In the genomic region with DNA sequence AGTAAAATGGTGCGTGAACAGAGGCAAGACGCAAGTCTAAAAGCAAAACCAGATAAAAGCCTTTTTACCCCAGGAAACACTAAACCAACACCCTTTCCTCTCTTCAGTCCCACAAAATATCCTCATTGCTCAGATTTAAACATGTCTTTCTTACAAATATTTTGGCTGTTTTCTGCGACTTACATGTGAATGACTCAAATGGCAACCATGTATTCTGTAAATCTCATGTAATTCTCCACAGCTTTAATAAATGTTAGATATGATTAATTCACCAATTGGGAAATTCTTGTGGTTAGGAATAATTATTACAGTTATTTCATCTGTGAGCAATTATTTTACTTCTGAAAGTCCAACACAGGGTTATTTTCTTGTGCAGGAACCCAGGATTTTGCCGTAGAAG, we compare ENCODE assay signal across 18 cellular contexts.
DNase-seq lines count a peak whose midpoint lies in the region; ATAC-seq and TF ChIP-seq lines count a peak whose summit lies in the region.
"Had no signal": no experiment of that assay in that cellular context is flagged by ENCODE, and none has a peak within 500 bp of the region (broad histone marks: within the 10 kb centered on the region; RNA-seq: fewer than 3 reads in every experiment).

No MANE protein-coding gene starts in this region.

- no peak overlapping the region for H2BK12ac ChIP-seq in trophoblast cell (ENCODE audit: low read length)

- H2BK5ac ChIP-seq in trophoblast cell (ENCODE audit: low read depth, low read length, poor library complexity), result no peak overlapping the region

- no peak overlapping the region for H3K18ac ChIP-seq in trophoblast cell (ENCODE audit: low read length)

- H3K9me3 ChIP-seq in trophoblast cell (ENCODE audit: insufficient read depth, low read depth, low read length) (no peaks in the 10 kb centered on the region), stomach (no peaks in the 10 kb centered on the region)

- intact Hi-C loops in stomach (cut with DNase I; ENCODE audit: low total_unique reads), result no loop called here

- H2AK5ac ChIP-seq in trophoblast cell (ENCODE audit: low read length), result no peak overlapping the region

- no peak overlapping the region for H3K14ac ChIP-seq in trophoblast cell (ENCODE audit: low read length)

- H3K4me3 ChIP-seq in trophoblast cell (ENCODE audit: low read depth, low read length) (no peak overlapping the region), stomach (no peak overlapping the region)

- H3K9ac ChIP-seq in trophoblast cell (ENCODE audit: low read length), result no peak overlapping the region

- H3K4me3 Mint-ChIP-seq in HFFc6, result no peak overlapping the region

- H2AFZ ChIP-seq in trophoblast cell (ENCODE audit: insufficient read depth, low read length, poor library complexity), result no peak overlapping the region

- peaks cover 2% of the 10 kb centered on the region for H3K79me1 ChIP-seq in trophoblast cell (ENCODE audit: low read length)

- no peak for TF ChIP-seq CTCF in HFFc6 (IDR thresholded peaks at IDR 0.05)
- TF ChIP-seq CTCF in stomach (IDR thresholded peaks at IDR 0.05), result no peak

- H4K8ac ChIP-seq in trophoblast cell (ENCODE audit: low read depth, low read length), result no peak overlapping the region

- no peaks in the 10 kb centered on the region for H3K27me3 Mint-ChIP-seq in HFFc6 (ENCODE audit: insufficient read depth)

- H3K4me1 ChIP-seq in trophoblast cell (ENCODE audit: control insufficient read depth in 1 of 2, insufficient read depth in 2 of 2, low read length in 2 of 2) (no peaks in the 10 kb centered on the region), stomach (peaks cover 0 to 13% (median 3%) of the 10 kb centered on the region in 4 donors)

- H3K27ac Mint-ChIP-seq in HFFc6, result peak overlapping the region; percentile 39

- H3K4ac ChIP-seq in trophoblast cell (ENCODE audit: low read depth, low read length), result no peak overlapping the region

- H3K27ac ChIP-seq in trophoblast cell (ENCODE audit: low read depth, low read length) (no peak overlapping the region), stomach (peak overlapping the region in 2 of 5 donors; percentile 27 to 39)
- H3K27ac ChIP-seq: C4-2B had no signal

- H3K9me3 Mint-ChIP-seq in HFFc6, result no peaks in the 10 kb centered on the region

- peak; percentile 34 for DNase-seq in AG20443 (ENCODE audit: low spot score)
- peak; percentile 8 for DNase-seq in HFFc6
- peak; percentile 29 for DNase-seq in amniotic epithelial cell (ENCODE audit: low read depth)
- DNase-seq in trophoblast cell, result no peak
- DNase-seq in stimulated activated CD4-positive, alpha-beta T cell treated with anti-CD3 and anti-CD28 coated beads, Interleukin-2, amount 100 ng/mL, for 24 hours, result no peak
- DNase-seq in stomach, result no peak
- DNase-seq: DMS79, KBM-7, NCI-H187 treated with DMSO at 0.1 percent for 48 hours, NCI-H345, NCI-H526, PC-3, RPMI8226, SHP77 treated with DMSO at 0.1 percent for 48 hours had no signal

- peaks cover 24% of the 10 kb centered on the region for H3K4me1 Mint-ChIP-seq in HFFc6 (ENCODE audit: low read depth)

- no peak overlapping the region for H2BK120ac ChIP-seq in trophoblast cell (ENCODE audit: insufficient read depth, low read length, poor library complexity)

- no peak for TF ChIP-seq POLR2A in stomach (IDR thresholded peaks at IDR 0.05)

- no peaks in the 10 kb centered on the region for H3K79me2 ChIP-seq in trophoblast cell (ENCODE audit: control insufficient read depth, insufficient read depth, low read length, poor library complexity)

- H3K27me3 ChIP-seq in trophoblast cell (ENCODE audit: insufficient read depth, low read length), result no peaks in the 10 kb centered on the region
- H3K27me3 ChIP-seq in stomach, result no peaks in the 10 kb centered on the region

- H3K36me3 Mint-ChIP-seq in HFFc6 (ENCODE audit: low read depth), result no peaks in the 10 kb centered on the region

- ATAC-seq in GM18519 (IDR thresholded peaks at IDR 0.05; ENCODE audit: low FRiP score, unreplicated experiment) (no peak), HG03457 (IDR thresholded peaks at IDR 0.05; ENCODE audit: unreplicated experiment) (no peak)
- ATAC-seq: HCT116, PC-3 had no signal

- no peak overlapping the region for H4K91ac ChIP-seq in trophoblast cell (ENCODE audit: low read depth, low read length)

- no CpG with 5 or more reads among the region's 4 CpGs for WGBS in trophoblast cell (ENCODE audit: extremely low coverage, insufficient coverage, insufficient read length)
- 57 to 78% (median 62%) methylated on average over 4 of the region's 4 CpGs for WGBS in stomach, 5 donors

- peak overlapping the region; percentile 54 for H3K23ac ChIP-seq in trophoblast cell (ENCODE audit: low read length)

- no peaks in the 10 kb centered on the region for H3K36me3 ChIP-seq in trophoblast cell (ENCODE audit: control insufficient read depth in 1 of 2, insufficient read depth in 2 of 2, low read length in 2 of 2)
- H3K36me3 ChIP-seq in stomach, result no peaks in the 10 kb centered on the region

- no peak overlapping the region for H3K4me2 ChIP-seq in trophoblast cell (ENCODE audit: low read length)

- no peak overlapping the region for H4K12ac ChIP-seq in trophoblast cell (ENCODE audit: low read depth, low read length)

- no peak for TF ChIP-seq EP300 in stomach (IDR thresholded peaks at IDR 0.05)

Comparison
In these comparisons a context has a peak if more than half of its experiments do, and no peak if none do; other contexts are left out.
1. DNase-seq: peak in AG20443 (single experiment), HFFc6 (single experiment) and amniotic epithelial cell (single experiment); none in trophoblast cell (0 of 2), stimulated activated CD4-positive, alpha-beta T cell treated with anti-CD3 and anti-CD28 coated beads, Interleukin-2, amount 100 ng/mL, for 24 hours (0 of 2) and stomach (single experiment).